Comparison of ENCODE assay signal across 17 cellular contexts in the genomic region with DNA sequence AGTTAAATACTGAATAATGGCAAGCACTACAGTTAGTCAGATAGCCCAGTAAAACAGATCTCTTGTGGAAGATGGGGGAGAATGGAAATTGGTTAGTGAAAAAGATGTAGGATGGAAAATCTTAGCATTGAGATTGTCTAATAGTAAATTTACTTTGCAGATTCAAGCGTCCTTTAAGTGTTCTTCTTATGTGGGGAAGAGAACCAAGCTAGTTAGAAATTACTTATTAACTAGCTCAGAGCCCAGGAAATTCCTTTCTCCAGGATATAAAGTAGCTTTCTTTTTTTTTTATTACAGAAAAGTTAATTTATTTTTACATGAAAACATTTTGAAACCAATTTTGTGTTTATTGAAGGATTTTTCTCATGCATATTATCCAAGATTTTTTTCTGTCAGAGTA.
"Had no signal": no experiment of that assay in that cellular context is flagged by ENCODE, and none has a peak within 500 bp of the region (broad histone marks: within the 10 kb centered on the region; RNA-seq: fewer than 3 reads in every experiment).

No MANE protein-coding gene starts in this region.

- H3K9me3 ChIP-seq: colonic mucosa, gastroesophageal sphincter, prostate gland, right lobe of liver had no signal

- H3K36me3 ChIP-seq: colonic mucosa, prostate gland had no signal

- H3K27me3 Mint-ChIP-seq: activated CD8-positive, alpha-beta T cell treated with anti-CD3 and anti-CD28 coated beads for 36 hours; activated naive CD8-positive, alpha-beta T cell treated with anti-CD3 and anti-CD28 coated beads, Interleukin-2, amount 50 U/mL, for 24 hours; naive thymus-derived CD8-positive, alpha-beta T cell; T-cell; type B pancreatic cell had no signal

- H3K27me3 ChIP-seq: colonic mucosa, gastroesophageal sphincter, right lobe of liver had no signal

- ATAC-seq: gastroesophageal sphincter had no signal

- H3K27ac ChIP-seq: colonic mucosa, gastroesophageal sphincter, prostate gland, right lobe of liver, VCaP had no signal

- H3K4me3 Mint-ChIP-seq: activated CD8-positive, alpha-beta T cell treated with anti-CD3 and anti-CD28 coated beads for 36 hours; activated naive CD8-positive, alpha-beta T cell treated with anti-CD3 and anti-CD28 coated beads, Interleukin-2, amount 50 U/mL, for 24 hours; activated T-cell treated with anti-CD3 and anti-CD28 coated beads, Interleukin-2, amount 50 U/mL, for 72 hours; naive thymus-derived CD8-positive, alpha-beta T cell; T-cell; type B pancreatic cell had no signal

- H3K27ac Mint-ChIP-seq: activated CD8-positive, alpha-beta T cell treated with anti-CD3 and anti-CD28 coated beads for 36 hours; activated naive CD8-positive, alpha-beta T cell treated with anti-CD3 and anti-CD28 coated beads, Interleukin-2, amount 50 U/mL, for 24 hours; activated T-cell treated with anti-CD3 and anti-CD28 coated beads, Interleukin-2, amount 50 U/mL, for 72 hours; naive thymus-derived CD8-positive, alpha-beta T cell; T-cell; type B pancreatic cell had no signal

- DNase-seq: activated CD8-positive, alpha-beta memory T cell treated with anti-CD3 and anti-CD28 coated beads, Interleukin-2, amount 50 U/mL, for 4 hours; activated CD8-positive, alpha-beta T cell treated with anti-CD3 and anti-CD28 coated beads for 36 hours; activated naive CD4-positive, alpha-beta T cell; activated naive CD8-positive, alpha-beta T cell treated with anti-CD3 and anti-CD28 coated beads, Interleukin-2, amount 50 U/mL, for 24 hours; activated T-cell treated with anti-CD3 and anti-CD28 coated beads, Interleukin-2, amount 50 U/mL, for 72 hours; colonic mucosa; hippocampal formation; naive thymus-derived CD8-positive, alpha-beta T cell; right lobe of liver; stimulated activated naive CD4-positive, alpha-beta T cell treated with Interleukin-2 at 50 U/mL for 16 hours; T-cell; T1000 had no signal

- H3K9me3 Mint-ChIP-seq: activated CD8-positive, alpha-beta T cell treated with anti-CD3 and anti-CD28 coated beads for 36 hours; activated naive CD8-positive, alpha-beta T cell treated with anti-CD3 and anti-CD28 coated beads, Interleukin-2, amount 50 U/mL, for 24 hours; activated T-cell treated with anti-CD3 and anti-CD28 coated beads, Interleukin-2, amount 50 U/mL, for 72 hours; naive thymus-derived CD8-positive, alpha-beta T cell; T-cell; type B pancreatic cell had no signal

- H3K4me3 ChIP-seq: colonic mucosa, gastroesophageal sphincter, lung, prostate gland, right lobe of liver had no signal

- H3K4me1 ChIP-seq: colonic mucosa, gastroesophageal sphincter, prostate gland, right lobe of liver had no signal
